In genomic region chr15:80012060-80012726, GRCh38 we compare ENCODE assay signal across 1 cellular context.
TF ChIP-seq lines count a peak whose summit lies in the region.

No MANE protein-coding gene starts in this region.

TF ChIP-seq in GM12878, 131 proteins besides CTCF, POLR2A, EP300 and RAD21 (continued from another document and continues in another):
- TF ChIP-seq POLR2AphosphoS2 (IDR thresholded peaks at IDR 0.05; ENCODE audit: low read depth, low read length) (no peak), SKIL (IDR thresholded peaks at IDR 0.05; ENCODE audit: low read depth, poor library complexity, severe bottlenecking) (peak; percentile 34), CHD4 (IDR thresholded peaks at IDR 0.05) (no peak), RELB (IDR thresholded peaks at IDR 0.05; ENCODE audit: low read depth) (peak; percentile 62; the same call in 1 of the 2 replicates), CEBPZ (IDR thresholded peaks at IDR 0.05; ENCODE audit: low read depth, low read length) (no peak), HSF1 (IDR thresholded peaks at IDR 0.05; ENCODE audit: low read depth, low read length) (no peak), MEF2B (IDR thresholded peaks at IDR 0.05; ENCODE audit: partially characterized antibody, poor library complexity, severe bottlenecking) (peak; percentile 33), MYB (IDR thresholded peaks at IDR 0.05; ENCODE audit: borderline replicate concordance, low read depth, low read length) (no peak), NFIC (IDR thresholded peaks at IDR 0.05; ENCODE audit: low read depth, low read length) (peak; percentile 19; the same call in 1 of the 2 replicates), YBX1 (IDR thresholded peaks at IDR 0.05) (no peak), SMC3 (IDR thresholded peaks at IDR 0.05; ENCODE audit: borderline replicate concordance, low read length) (no peak), BRCA1 (IDR thresholded peaks at IDR 0.05; ENCODE audit: low read depth, low read length) (no peak), TARDBP (IDR thresholded peaks at IDR 0.05; ENCODE audit: borderline replicate concordance) (no peak), USF1 (IDR thresholded peaks at IDR 0.05; ENCODE audit: borderline replicate concordance, extremely low read length, insufficient read depth, low read depth, low read length) (no peak), SMAD5 (IDR thresholded peaks at IDR 0.05; ENCODE audit: low read depth) (no peak), ZBTB4 (CRISPR knock-in tag; IDR thresholded peaks at IDR 0.05) (no peak), PML (IDR thresholded peaks at IDR 0.05; ENCODE audit: low read length) (no peak), CREB1 (IDR thresholded peaks at IDR 0.05; ENCODE audit: low read depth) (no peak), MTA3 (IDR thresholded peaks at IDR 0.05; ENCODE audit: borderline replicate concordance, low read length) (no peak; the same call in 1 of the 2 replicates), HDAC6 (IDR thresholded peaks at IDR 0.05; ENCODE audit: unreplicated experiment) (no peak), RAD51 (IDR thresholded peaks at IDR 0.05) (no peak), KLF5 (IDR thresholded peaks at IDR 0.05; ENCODE audit: partially characterized antibody) (no peak), SREBF2 (IDR thresholded peaks at IDR 0.05; ENCODE audit: low read length) (no peak), ZZZ3 (IDR thresholded peaks at IDR 0.05; ENCODE audit: control insufficient read depth, insufficient read length, low read depth) (no peak), SP1 (IDR thresholded peaks at IDR 0.05; ENCODE audit: low read depth, low read length) (no peak), FOXM1 (IDR thresholded peaks at IDR 0.05; ENCODE audit: low read depth, low read length) (peak; percentile 59; the same call in 1 of the 2 replicates), RBBP5 (conservative IDR thresholded peaks at IDR 0.05) (no peak), BMI1 (IDR thresholded peaks at IDR 0.05; ENCODE audit: borderline replicate concordance) (no peak), CBFB (IDR thresholded peaks at IDR 0.05; ENCODE audit: low read depth) (no peak), BACH1 (IDR thresholded peaks at IDR 0.05; ENCODE audit: borderline replicate concordance) (no peak), IKZF2 (IDR thresholded peaks at IDR 0.05) (peak; percentile 31 to 39; a peak in 2 of 4 replicates), NR2C2 (IDR thresholded peaks at IDR 0.05; ENCODE audit: borderline replicate concordance, control insufficient read depth, insufficient read length, low read depth) (no peak), EGR1 (IDR thresholded peaks at IDR 0.05; ENCODE audit: borderline replicate concordance in 1 of 2, low read depth in 2 of 2, low read length in 2 of 2) (no peak), IKZF1 (conservative IDR thresholded peaks at IDR 0.05) (0 out of 2 replicates have a peak, but pooled peaks have one; percentile 9), STAT1 (conservative IDR thresholded peaks at IDR 0.05) (no peak), HDGF (IDR thresholded peaks at IDR 0.05) (no peak), RUNX3 (IDR thresholded peaks at IDR 0.05; ENCODE audit: low read length) (peak; percentile 76; the same call in 1 of the 2 replicates), POU2F2 (IDR thresholded peaks at IDR 0.05; ENCODE audit: borderline replicate concordance, low read depth, low read length) (0 out of 3 replicates have a peak, but pooled peaks have one; percentile 20), JUND (IDR thresholded peaks at IDR 0.05; ENCODE audit: low read depth, low read length) (no peak), SUPT20H (IDR thresholded peaks at IDR 0.05; ENCODE audit: borderline replicate concordance, control insufficient read depth, low read depth, low read length) (no peak), RB1 (IDR thresholded peaks at IDR 0.05; ENCODE audit: borderline replicate concordance) (no peak), TCF7 (IDR thresholded peaks at IDR 0.05; ENCODE audit: borderline replicate concordance) (no peak), CBX5 (IDR thresholded peaks at IDR 0.05; ENCODE audit: low read depth) (no peak)
- TF ChIP-seq, protein P1, sequence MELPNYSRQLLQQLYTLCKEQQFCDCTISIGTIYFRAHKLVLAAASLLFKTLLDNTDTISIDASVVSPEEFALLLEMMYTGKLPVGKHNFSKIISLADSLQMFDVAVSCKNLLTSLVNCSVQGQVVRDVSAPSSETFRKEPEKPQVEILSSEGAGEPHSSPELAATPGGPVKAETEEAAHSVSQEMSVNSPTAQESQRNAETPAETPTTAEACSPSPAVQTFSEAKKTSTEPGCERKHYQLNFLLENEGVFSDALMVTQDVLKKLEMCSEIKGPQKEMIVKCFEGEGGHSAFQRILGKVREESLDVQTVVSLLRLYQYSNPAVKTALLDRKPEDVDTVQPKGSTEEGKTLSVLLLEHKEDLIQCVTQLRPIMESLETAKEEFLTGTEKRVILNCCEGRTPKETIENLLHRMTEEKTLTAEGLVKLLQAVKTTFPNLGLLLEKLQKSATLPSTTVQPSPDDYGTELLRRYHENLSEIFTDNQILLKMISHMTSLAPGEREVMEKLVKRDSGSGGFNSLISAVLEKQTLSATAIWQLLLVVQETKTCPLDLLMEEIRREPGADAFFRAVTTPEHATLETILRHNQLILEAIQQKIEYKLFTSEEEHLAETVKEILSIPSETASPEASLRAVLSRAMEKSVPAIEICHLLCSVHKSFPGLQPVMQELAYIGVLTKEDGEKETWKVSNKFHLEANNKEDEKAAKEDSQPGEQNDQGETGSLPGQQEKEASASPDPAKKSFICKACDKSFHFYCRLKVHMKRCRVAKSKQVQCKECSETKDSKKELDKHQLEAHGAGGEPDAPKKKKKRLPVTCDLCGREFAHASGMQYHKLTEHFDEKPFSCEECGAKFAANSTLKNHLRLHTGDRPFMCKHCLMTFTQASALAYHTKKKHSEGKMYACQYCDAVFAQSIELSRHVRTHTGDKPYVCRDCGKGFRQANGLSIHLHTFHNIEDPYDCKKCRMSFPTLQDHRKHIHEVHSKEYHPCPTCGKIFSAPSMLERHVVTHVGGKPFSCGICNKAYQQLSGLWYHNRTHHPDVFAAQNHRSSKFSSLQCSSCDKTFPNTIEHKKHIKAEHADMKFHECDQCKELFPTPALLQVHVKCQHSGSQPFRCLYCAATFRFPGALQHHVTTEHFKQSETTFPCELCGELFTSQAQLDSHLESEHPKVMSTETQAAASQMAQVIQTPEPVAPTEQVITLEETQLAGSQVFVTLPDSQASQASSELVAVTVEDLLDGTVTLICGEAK (IDR thresholded peaks at IDR 0.05; ENCODE audit: borderline replicate concordance) = no peak
- TF ChIP-seq, protein P2, sequence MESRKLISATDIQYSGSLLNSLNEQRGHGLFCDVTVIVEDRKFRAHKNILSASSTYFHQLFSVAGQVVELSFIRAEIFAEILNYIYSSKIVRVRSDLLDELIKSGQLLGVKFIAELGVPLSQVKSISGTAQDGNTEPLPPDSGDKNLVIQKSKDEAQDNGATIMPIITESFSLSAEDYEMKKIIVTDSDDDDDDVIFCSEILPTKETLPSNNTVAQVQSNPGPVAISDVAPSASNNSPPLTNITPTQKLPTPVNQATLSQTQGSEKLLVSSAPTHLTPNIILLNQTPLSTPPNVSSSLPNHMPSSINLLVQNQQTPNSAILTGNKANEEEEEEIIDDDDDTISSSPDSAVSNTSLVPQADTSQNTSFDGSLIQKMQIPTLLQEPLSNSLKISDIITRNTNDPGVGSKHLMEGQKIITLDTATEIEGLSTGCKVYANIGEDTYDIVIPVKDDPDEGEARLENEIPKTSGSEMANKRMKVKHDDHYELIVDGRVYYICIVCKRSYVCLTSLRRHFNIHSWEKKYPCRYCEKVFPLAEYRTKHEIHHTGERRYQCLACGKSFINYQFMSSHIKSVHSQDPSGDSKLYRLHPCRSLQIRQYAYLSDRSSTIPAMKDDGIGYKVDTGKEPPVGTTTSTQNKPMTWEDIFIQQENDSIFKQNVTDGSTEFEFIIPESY (IDR thresholded peaks at IDR 0.05) = no peak
